Comparison of ENCODE assay signal across 14 cellular contexts in genomic region chr15:82228750-82229149, GRCh38.
"Had no signal": no experiment of that assay in that cellular context is flagged by ENCODE, and none has a peak within 500 bp of the region (broad histone marks: within the 10 kb centered on the region; RNA-seq: fewer than 3 reads in every experiment).

No MANE protein-coding gene starts in this region.

- H3K4me1 Mint-ChIP-seq: activated naive CD4-positive, alpha-beta T cell treated with anti-CD3 and anti-CD28 coated beads, Interleukin-2, amount 50 U/mL, for 24 hours had no signal

- ATAC-seq: activated T-cell treated with anti-CD3 and anti-CD28 coated beads, Interleukin-2, amount 50 U/mL, for 4 hours; left lung had no signal

- H3K4me3 Mint-ChIP-seq: activated naive CD4-positive, alpha-beta T cell treated with anti-CD3 and anti-CD28 coated beads, Interleukin-2, amount 50 U/mL, for 24 hours; activated T-cell treated with anti-CD3 and anti-CD28 coated beads, Interleukin-2, amount 50 U/mL, for 4 hours had no signal

- H3K9me3 Mint-ChIP-seq: activated naive CD4-positive, alpha-beta T cell treated with anti-CD3 and anti-CD28 coated beads, Interleukin-2, amount 50 U/mL, for 24 hours; activated T-cell treated with anti-CD3 and anti-CD28 coated beads, Interleukin-2, amount 50 U/mL, for 4 hours had no signal

- H3K27me3 Mint-ChIP-seq: activated naive CD4-positive, alpha-beta T cell treated with anti-CD3 and anti-CD28 coated beads, Interleukin-2, amount 50 U/mL, for 24 hours had no signal

- H3K27ac Mint-ChIP-seq: activated naive CD4-positive, alpha-beta T cell treated with anti-CD3 and anti-CD28 coated beads, Interleukin-2, amount 50 U/mL, for 24 hours had no signal

- DNase-seq: activated CD4-positive, alpha-beta T cell treated with anti-CD3 and anti-CD28 coated beads, Interleukin-2, amount 50 U/mL, for 1 hour; activated CD8-positive, alpha-beta memory T cell treated with anti-CD3 and anti-CD28 coated beads, Interleukin-2, amount 50 U/mL, for 4 hours; activated gamma-delta T cell; activated T-cell treated with anti-CD3 and anti-CD28 coated beads, Interleukin-2, amount 50 U/mL, for 4 hours; adrenal gland; dorsolateral prefrontal cortex; foreskin melanocyte; hypothalamus; left lung; occipital lobe; retina; stimulated activated naive CD4-positive, alpha-beta T cell; T1000 had no signal
